In the genomic region with DNA sequence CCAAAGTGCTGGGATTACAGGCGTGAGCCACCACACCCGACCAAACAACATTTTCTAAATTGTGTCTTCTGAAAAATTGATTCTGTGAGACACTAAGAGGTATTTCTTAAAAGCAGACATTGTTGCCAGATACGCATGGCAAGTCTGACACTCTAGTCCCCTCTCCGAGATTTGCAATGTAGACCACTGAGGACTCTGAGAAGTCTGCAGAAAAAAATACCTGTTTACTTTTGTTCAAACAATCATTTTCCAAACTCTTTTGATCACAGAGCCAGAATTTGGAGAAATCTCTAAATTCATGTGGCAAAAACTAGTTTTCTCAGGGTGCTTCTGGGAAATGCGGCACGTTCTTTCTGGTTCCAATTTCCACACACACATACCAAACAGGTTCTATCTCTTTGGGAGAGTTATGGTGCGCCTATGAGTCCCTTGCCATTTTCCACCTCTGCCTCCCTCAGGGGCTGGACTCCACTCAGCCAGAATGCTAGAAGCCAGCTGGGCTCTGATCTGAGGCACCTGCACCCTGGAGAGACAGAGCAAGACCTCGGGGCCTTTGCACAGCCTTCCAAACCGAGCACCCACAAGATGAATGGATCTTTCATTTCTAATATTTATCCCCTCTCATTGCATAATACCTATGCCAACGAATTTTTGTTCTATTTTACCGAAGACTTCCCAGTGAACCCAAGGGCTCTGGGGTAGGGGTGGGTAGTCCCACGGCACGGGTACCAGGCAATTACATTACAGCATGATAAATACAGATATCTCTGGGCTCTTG, we compare ENCODE assay signal across 32 cellular contexts.
"Had no signal": no experiment of that assay in that cellular context is flagged by ENCODE, and none has a peak within 500 bp of the region (broad histone marks: within the 10 kb centered on the region; RNA-seq: fewer than 3 reads in every experiment).

No MANE protein-coding gene starts in this region.

- H3K36me3 Mint-ChIP-seq: activated CD4-positive, alpha-beta memory T cell treated with anti-CD3 and anti-CD28 coated beads for 36 hours; activated CD8-positive, alpha-beta memory T cell treated with anti-CD3 and anti-CD28 coated beads, Interleukin-2, amount 10 ng/mL, durations not matched to agents 7 days and 5 days; activated naive CD4-positive, alpha-beta T cell treated with anti-CD3 and anti-CD28 coated beads, Interleukin-2, amount 50 U/mL, for 24 hours; activated naive CD8-positive, alpha-beta T cell treated with anti-CD3 and anti-CD28 coated beads for 36 hours had no signal

- H3K9me3 Mint-ChIP-seq: activated CD4-positive, alpha-beta memory T cell treated with anti-CD3 and anti-CD28 coated beads for 36 hours; activated CD4-positive, alpha-beta T cell treated with anti-CD3 and anti-CD28 coated beads, Interleukin-2, amount 10 ng/mL, durations not matched to agents 24 days and 14 days; activated naive CD4-positive, alpha-beta T cell treated with anti-CD3 and anti-CD28 coated beads for 36 hours; activated naive CD4-positive, alpha-beta T cell treated with anti-CD3 and anti-CD28 coated beads, Interleukin-2, amount 50 U/mL, for 24 hours; activated naive CD8-positive, alpha-beta T cell treated with anti-CD3 and anti-CD28 coated beads for 36 hours; activated naive CD8-positive, alpha-beta T cell treated with anti-CD3 and anti-CD28 coated beads, Interleukin-2, amount 50 U/mL, for 24 hours; activated T-helper 1 cell treated with anti-CD3 and anti-CD28 coated beads, Interleukin-12 subunit alpha, Interleukin-12 subunit beta, Interleukin-2, Interleukin-4 antibody, amounts not matched to agents 30 ng/mL and 10 ng/mL and 1 ng/mL, durations not matched to agents 14 hours and 24 hours and 36 hours; activated T-helper 2 cell treated with anti-CD3 and anti-CD28 coated beads, Interferon-gamma antibody, Interleukin-2, Interleukin-4, amounts not matched to agents 10 μg/mL and 5 μg/mL and 100 μg/mL, durations not matched to agents 14 hours and 24 hours and 36 hours had no signal

- H3K4me1 ChIP-seq: adrenal gland, breast epithelium, colonic mucosa, gastroesophageal sphincter had no signal

- DNase-seq: activated CD4-positive, alpha-beta memory T cell treated with anti-CD3 and anti-CD28 coated beads for 36 hours; activated CD4-positive, alpha-beta T cell treated with anti-CD3 and anti-CD28 coated beads for 36 hours; activated CD4-positive, alpha-beta T cell treated with anti-CD3 and anti-CD28 coated beads, Interleukin-2, amount 10 ng/mL, durations not matched to agents 24 days and 14 days; activated CD4-positive, CD25-positive, alpha-beta regulatory T cell; activated CD4-positive, CD25-positive, alpha-beta regulatory T cell treated with anti-CD3 and anti-CD28 coated beads, Interleukin-2, amount 50 U/mL, for 72 hours; activated CD8-positive, alpha-beta memory T cell treated with anti-CD3 and anti-CD28 coated beads, Interleukin-2, amount 10 ng/mL, durations not matched to agents 7 days and 5 days; activated CD8-positive, alpha-beta memory T cell treated with anti-CD3 and anti-CD28 coated beads, Interleukin-2, amount 50 U/mL, for 4 hours; activated CD8-positive, alpha-beta T cell treated with anti-CD3 and anti-CD28 coated beads, Interleukin-2, amount 10 ng/mL, durations not matched to agents 7 days and 5 days; activated effector memory CD4-positive, alpha-beta T cell treated with anti-CD3 and anti-CD28 coated beads, Interleukin-2, amount 50 U/mL, for 16 hours; activated naive CD4-positive, alpha-beta T cell treated with anti-CD3 and anti-CD28 coated beads for 36 hours; activated naive CD8-positive, alpha-beta T cell treated with anti-CD3 and anti-CD28 coated beads for 36 hours; activated naive CD8-positive, alpha-beta T cell treated with anti-CD3 and anti-CD28 coated beads, Interleukin-2, amount 50 U/mL, for 24 hours; activated T-cell treated with anti-CD3 and anti-CD28 coated beads, Interleukin-2, amount 50 U/mL, for 1 hour; activated T-cell treated with anti-CD3 and anti-CD28 coated beads, Interleukin-2, amount 50 U/mL, for 48 hours; amygdala; aorta; body of pancreas; central memory CD4-positive, alpha-beta T cell; effector CD8-positive, alpha-beta T cell; esophagus squamous epithelium; foreskin melanocyte; head of caudate nucleus; T-helper 2 cell had no signal

- H3K9me3 ChIP-seq: adrenal gland, body of pancreas, breast epithelium, colonic mucosa, esophagus squamous epithelium, gastroesophageal sphincter had no signal

- H3K4me1 Mint-ChIP-seq: activated CD4-positive, alpha-beta T cell treated with anti-CD3 and anti-CD28 coated beads, Interleukin-2, amount 10 ng/mL, durations not matched to agents 24 days and 14 days; activated CD8-positive, alpha-beta memory T cell treated with anti-CD3 and anti-CD28 coated beads, Interleukin-2, amount 10 ng/mL, durations not matched to agents 7 days and 5 days; activated naive CD4-positive, alpha-beta T cell treated with anti-CD3 and anti-CD28 coated beads, Interleukin-2, amount 50 U/mL, for 24 hours; activated naive CD8-positive, alpha-beta T cell treated with anti-CD3 and anti-CD28 coated beads, Interleukin-2, amount 50 U/mL, for 24 hours had no signal

- H3K36me3 ChIP-seq: adrenal gland, breast epithelium, cardiac muscle cell, colonic mucosa, esophagus squamous epithelium, gastroesophageal sphincter had no signal

- H3K27me3 ChIP-seq: adrenal gland, body of pancreas, breast epithelium, cardiac muscle cell, colonic mucosa had no signal

- H3K4me3 Mint-ChIP-seq: activated CD4-positive, alpha-beta memory T cell treated with anti-CD3 and anti-CD28 coated beads for 36 hours; activated CD4-positive, alpha-beta T cell treated with anti-CD3 and anti-CD28 coated beads for 36 hours; activated CD4-positive, alpha-beta T cell treated with anti-CD3 and anti-CD28 coated beads, Interleukin-2, amount 10 ng/mL, durations not matched to agents 24 days and 14 days; activated CD8-positive, alpha-beta memory T cell treated with anti-CD3 and anti-CD28 coated beads, Interleukin-2, amount 10 ng/mL, durations not matched to agents 7 days and 5 days; activated CD8-positive, alpha-beta T cell treated with anti-CD3 and anti-CD28 coated beads, Interleukin-2, amount 10 ng/mL, durations not matched to agents 7 days and 5 days; activated naive CD4-positive, alpha-beta T cell treated with anti-CD3 and anti-CD28 coated beads for 36 hours; activated naive CD4-positive, alpha-beta T cell treated with anti-CD3 and anti-CD28 coated beads, Interleukin-2, amount 50 U/mL, for 24 hours; activated naive CD8-positive, alpha-beta T cell treated with anti-CD3 and anti-CD28 coated beads for 36 hours; activated naive CD8-positive, alpha-beta T cell treated with anti-CD3 and anti-CD28 coated beads, Interleukin-2, amount 50 U/mL, for 24 hours; activated T-helper 1 cell treated with anti-CD3 and anti-CD28 coated beads, Interleukin-12 subunit alpha, Interleukin-12 subunit beta, Interleukin-2, Interleukin-4 antibody, amounts not matched to agents 30 ng/mL and 10 ng/mL and 1 ng/mL, durations not matched to agents 14 hours and 24 hours and 36 hours had no signal

- H3K4me3 ChIP-seq: adrenal gland, body of pancreas, breast epithelium, cardiac muscle cell, colonic mucosa, esophagus squamous epithelium, gastroesophageal sphincter had no signal

- H3K27ac Mint-ChIP-seq: activated CD4-positive, alpha-beta memory T cell treated with anti-CD3 and anti-CD28 coated beads for 36 hours; activated CD4-positive, alpha-beta T cell treated with anti-CD3 and anti-CD28 coated beads for 36 hours; activated CD4-positive, alpha-beta T cell treated with anti-CD3 and anti-CD28 coated beads, Interleukin-2, amount 10 ng/mL, durations not matched to agents 24 days and 14 days; activated CD8-positive, alpha-beta memory T cell treated with anti-CD3 and anti-CD28 coated beads, Interleukin-2, amount 10 ng/mL, durations not matched to agents 7 days and 5 days; activated CD8-positive, alpha-beta T cell treated with anti-CD3 and anti-CD28 coated beads, Interleukin-2, amount 10 ng/mL, durations not matched to agents 7 days and 5 days; activated naive CD4-positive, alpha-beta T cell treated with anti-CD3 and anti-CD28 coated beads for 36 hours; activated naive CD4-positive, alpha-beta T cell treated with anti-CD3 and anti-CD28 coated beads, Interleukin-2, amount 50 U/mL, for 24 hours; activated naive CD8-positive, alpha-beta T cell treated with anti-CD3 and anti-CD28 coated beads for 36 hours; activated naive CD8-positive, alpha-beta T cell treated with anti-CD3 and anti-CD28 coated beads, Interleukin-2, amount 50 U/mL, for 24 hours; activated T-helper 1 cell treated with anti-CD3 and anti-CD28 coated beads, Interleukin-12 subunit alpha, Interleukin-12 subunit beta, Interleukin-2, Interleukin-4 antibody, amounts not matched to agents 30 ng/mL and 10 ng/mL and 1 ng/mL, durations not matched to agents 14 hours and 24 hours and 36 hours; activated T-helper 2 cell treated with anti-CD3 and anti-CD28 coated beads, Interferon-gamma antibody, Interleukin-2, Interleukin-4, amounts not matched to agents 10 μg/mL and 5 μg/mL and 100 μg/mL, durations not matched to agents 14 hours and 24 hours and 36 hours had no signal

- H3K27me3 Mint-ChIP-seq: activated CD4-positive, alpha-beta memory T cell treated with anti-CD3 and anti-CD28 coated beads for 36 hours; activated CD4-positive, alpha-beta T cell treated with anti-CD3 and anti-CD28 coated beads for 36 hours; activated CD4-positive, alpha-beta T cell treated with anti-CD3 and anti-CD28 coated beads, Interleukin-2, amount 10 ng/mL, durations not matched to agents 24 days and 14 days; activated CD8-positive, alpha-beta memory T cell treated with anti-CD3 and anti-CD28 coated beads, Interleukin-2, amount 10 ng/mL, durations not matched to agents 7 days and 5 days; activated naive CD4-positive, alpha-beta T cell treated with anti-CD3 and anti-CD28 coated beads, Interleukin-2, amount 50 U/mL, for 24 hours; activated naive CD8-positive, alpha-beta T cell treated with anti-CD3 and anti-CD28 coated beads, Interleukin-2, amount 50 U/mL, for 24 hours had no signal

- H3K27ac ChIP-seq: adrenal gland, body of pancreas, breast epithelium, cardiac muscle cell, colonic mucosa, epithelial cell of prostate, esophagus squamous epithelium, gastroesophageal sphincter had no signal
